In genomic region chr2:201668402-201668801, GRCh38 we compare ENCODE assay signal across 29 cellular contexts. TPM values are rescaled to one million over a fixed set of nuclear protein-coding genes. Genes with fewer than 3 reads are reported as not detected.
"Had no signal": no experiment of that assay in that cellular context is flagged by ENCODE, and none has a peak within 500 bp of the region (broad histone marks: within the 10 kb centered on the region; RNA-seq: fewer than 3 reads in every experiment).

No MANE protein-coding gene starts in this region.

- H3K4me3 Mint-ChIP-seq: activated CD4-positive, alpha-beta memory T cell treated with anti-CD3 and anti-CD28 coated beads for 36 hours; activated naive CD4-positive, alpha-beta T cell treated with anti-CD3 and anti-CD28 coated beads, Interleukin-2, amount 10 ng/mL, durations not matched to agents 7 days and 5 days; activated T-cell treated with anti-CD3 and anti-CD28 coated beads, Interleukin-2, amount 50 U/mL, for 24 hours; natural killer cell treated with Interleukin-12 subunit alpha and Interleukin-12 subunit beta and Interleukin-15 and Interleukin-18, amount 100 ng/mL, for 72 hours; stimulated activated effector memory CD8-positive, alpha-beta T cell treated with anti-CD3 and anti-CD28 coated beads, Interleukin-12 subunit alpha, Interleukin-12 subunit beta, amount 100 ng/mL, for 72 hours; T-helper 1 cell treated with Interleukin-12 subunit alpha and Interleukin-12 subunit beta and Interleukin-4 antibody, amounts not matched to agents 30 μg/mL and 1 μg/mL, for 36 hours had no signal

- H2AFZ ChIP-seq: hepatocyte had no signal

- H3K9me3 Mint-ChIP-seq: activated CD4-positive, alpha-beta memory T cell treated with anti-CD3 and anti-CD28 coated beads for 36 hours; activated naive CD4-positive, alpha-beta T cell treated with anti-CD3 and anti-CD28 coated beads, Interleukin-2, amount 10 ng/mL, durations not matched to agents 7 days and 5 days; activated T-cell treated with anti-CD3 and anti-CD28 coated beads, Interleukin-2, amount 50 U/mL, for 24 hours; natural killer cell treated with Interleukin-12 subunit alpha and Interleukin-12 subunit beta and Interleukin-15 and Interleukin-18, amount 100 ng/mL, for 72 hours; stimulated activated effector memory CD8-positive, alpha-beta T cell treated with anti-CD3 and anti-CD28 coated beads, Interleukin-12 subunit alpha, Interleukin-12 subunit beta, amount 100 ng/mL, for 72 hours; T-helper 1 cell treated with Interleukin-12 subunit alpha and Interleukin-12 subunit beta and Interleukin-4 antibody, amounts not matched to agents 30 μg/mL and 1 μg/mL, for 36 hours had no signal

- H3K4me2 ChIP-seq: hepatocyte had no signal

- DNase-seq: activated CD4-positive, alpha-beta memory T cell treated with anti-CD3 and anti-CD28 coated beads for 36 hours; activated CD4-positive, alpha-beta T cell treated with anti-CD3 and anti-CD28 coated beads for 48 hours; activated CD8-positive, alpha-beta memory T cell treated with anti-CD3 and anti-CD28 coated beads, Interleukin-2, amount 50 U/mL, for 48 hours; activated gamma-delta T cell; activated naive CD4-positive, alpha-beta T cell treated with anti-CD3 and anti-CD28 coated beads, Interleukin-2, amount 10 ng/mL, durations not matched to agents 7 days and 5 days; activated T-cell treated with anti-CD3 and anti-CD28 coated beads, Interleukin-2, amount 50 U/mL, for 24 hours; amniotic stem cell; caudate nucleus; islet precursor cell; left ventricle myocardium inferior; mesendoderm; pancreas; retina; sigmoid colon; small intestine; stimulated activated CD4-positive, alpha-beta T cell treated with anti-CD3 and anti-CD28 coated beads, Interleukin-4, amount 100 ng/mL, for 24 hours had no signal

- H3K36me3 Mint-ChIP-seq: activated CD4-positive, alpha-beta memory T cell treated with anti-CD3 and anti-CD28 coated beads for 36 hours; activated naive CD4-positive, alpha-beta T cell treated with anti-CD3 and anti-CD28 coated beads, Interleukin-2, amount 10 ng/mL, durations not matched to agents 7 days and 5 days; natural killer cell treated with Interleukin-12 subunit alpha and Interleukin-12 subunit beta and Interleukin-15 and Interleukin-18, amount 100 ng/mL, for 72 hours; stimulated activated effector memory CD8-positive, alpha-beta T cell treated with anti-CD3 and anti-CD28 coated beads, Interleukin-12 subunit alpha, Interleukin-12 subunit beta, amount 100 ng/mL, for 72 hours had no signal

- H3K36me3 ChIP-seq: brain microvascular endothelial cell, gastroesophageal sphincter, left ventricle myocardium inferior, pancreas, prostate gland, sigmoid colon, suprapubic skin, tibial nerve had no signal

- H3K27me3 ChIP-seq: brain microvascular endothelial cell, gastroesophageal sphincter, hepatocyte, pancreas, sigmoid colon, suprapubic skin, tibial nerve had no signal

- H3K4me1 Mint-ChIP-seq: activated naive CD4-positive, alpha-beta T cell treated with anti-CD3 and anti-CD28 coated beads, Interleukin-2, amount 10 ng/mL, durations not matched to agents 7 days and 5 days had no signal

- H3K9me3 ChIP-seq: left ventricle myocardium inferior, pancreas, prostate gland, sigmoid colon, suprapubic skin, tibial nerve had no signal

- H3K27me3 Mint-ChIP-seq: activated CD4-positive, alpha-beta memory T cell treated with anti-CD3 and anti-CD28 coated beads for 36 hours; activated T-cell treated with anti-CD3 and anti-CD28 coated beads, Interleukin-2, amount 50 U/mL, for 24 hours had no signal

- H3K27ac Mint-ChIP-seq: activated CD4-positive, alpha-beta memory T cell treated with anti-CD3 and anti-CD28 coated beads for 36 hours; activated naive CD4-positive, alpha-beta T cell treated with anti-CD3 and anti-CD28 coated beads, Interleukin-2, amount 10 ng/mL, durations not matched to agents 7 days and 5 days; activated T-cell treated with anti-CD3 and anti-CD28 coated beads, Interleukin-2, amount 50 U/mL, for 24 hours; natural killer cell treated with Interleukin-12 subunit alpha and Interleukin-12 subunit beta and Interleukin-15 and Interleukin-18, amount 100 ng/mL, for 72 hours; stimulated activated effector memory CD8-positive, alpha-beta T cell treated with anti-CD3 and anti-CD28 coated beads, Interleukin-12 subunit alpha, Interleukin-12 subunit beta, amount 100 ng/mL, for 72 hours; T-helper 1 cell treated with Interleukin-12 subunit alpha and Interleukin-12 subunit beta and Interleukin-4 antibody, amounts not matched to agents 30 μg/mL and 1 μg/mL, for 36 hours had no signal

- H3K4me1 ChIP-seq: gastroesophageal sphincter, left ventricle myocardium inferior, pancreas, prostate gland, sigmoid colon, suprapubic skin, tibial nerve had no signal

- H3K4me3 ChIP-seq: gastroesophageal sphincter, hepatocyte, left ventricle myocardium inferior, lung, pancreas, prostate gland, sigmoid colon, suprapubic skin, tibial nerve had no signal

- H3K27ac ChIP-seq: brain microvascular endothelial cell, gastroesophageal sphincter, hepatocyte, left ventricle myocardium inferior, pancreas, prostate gland, sigmoid colon, suprapubic skin, tibial nerve, VCaP had no signal

- H3K79me2 ChIP-seq: hepatocyte had no signal

RNA-seq across cellular contexts. Expression of gene MPP4, which starts 30.0 kb away (rescaled TPM):
- total RNA-seq: activated CD4-positive, alpha-beta memory T cell treated with anti-CD3 and anti-CD28 coated beads for 36 hours; activated CD8-positive, alpha-beta memory T cell treated with anti-CD3 and anti-CD28 coated beads for 36 hours; left ventricle myocardium inferior; natural killer cell treated with Interleukin-12 subunit alpha and Interleukin-12 subunit beta and Interleukin-15 and Interleukin-18, amount 100 ng/mL, for 72 hours; prostate gland; suprapubic skin; ureter had no signal
